ENCODE assay signal across 14 cellular contexts in genomic region chr4:94827481-94828110, GRCh38.
A peak's percentile ranks its signal among the peaks of the same experiment; 100 is the strongest.
DNase-seq lines count a peak whose midpoint lies in the region; ATAC-seq and TF ChIP-seq lines count a peak whose summit lies in the region.
"Had no signal": no experiment of that assay in that cellular context is flagged by ENCODE, and none has a peak within 500 bp of the region (broad histone marks: within the 10 kb centered on the region; RNA-seq: fewer than 3 reads in every experiment).

No MANE protein-coding gene starts in this region.

- CTCF ChIA-PET in RWPE1 (lab: Yijun Ruan, JAX) = interaction anchor here (0.6 to 0.7 kb wide), 2 partner anchors 49 to 584 kb away, joined by 3 to 6 read pairs; no protein-coding TSS in a partner anchor

- WGBS in GM23248 (ENCODE audit: low coverage in 1 of 2, low lambda C conversion rate in 2 of 2, missing lambda C conversion rate in 2 of 2), 2 experiments = 0 to 2% methylated on average over 5 of the region's 5 CpGs

- intact Hi-C loops in posterior vena cava (cut with DNase I) = no loop called here

- peak overlapping the region; percentile 52 for H3K9ac ChIP-seq in GM23248

- TF ChIP-seq CTCF in RWPE1 (conservative IDR thresholded peaks at IDR 0.05; ENCODE audit: low read depth) = no peak
- no peak for TF ChIP-seq CTCF in fibroblast of mammary gland (conservative IDR thresholded peaks at IDR 0.05; ENCODE audit: control insufficient read depth, insufficient read depth, low read depth, low read length)
- TF ChIP-seq CTCF in retinal pigment epithelial cell (conservative IDR thresholded peaks at IDR 0.05; ENCODE audit: low read depth, low read length) = no peak

- POLR2A ChIA-PET in RWPE1 (lab: Yijun Ruan, JAX; ENCODE audit: low non-redundant PET) = no interaction called here

- no peaks in the 10 kb centered on the region for H3K9me3 ChIP-seq in GM23248 (ENCODE audit: low read depth)
- H3K9me3 ChIP-seq: mucosa of descending colon, thyroid gland had no signal

- H3K79me2 ChIP-seq in GM23248 (ENCODE audit: insufficient read depth) = no peaks in the 10 kb centered on the region

- H2AFZ ChIP-seq in GM23248 = peak overlapping the region; percentile 47; the same call in 1 of the 2 replicates

- peak overlapping the region; percentile 86 for H3K4me2 ChIP-seq in GM23248 (ENCODE audit: unreplicated experiment)

- in situ Hi-C loops in GM23248 (cut with MboI) = no loop called here

- H3F3A ChIP-seq in GM23248 (ENCODE audit: insufficient read depth) = 0 out of 2 replicates have a peak, but pooled peaks cover 4% of the 10 kb centered on the region

- no peaks in the 10 kb centered on the region for H3K27me3 ChIP-seq in GM23248 (replicated peaks; ENCODE audit: insufficient read depth)
- H3K27me3 ChIP-seq: thyroid gland had no signal

- no peaks in the 10 kb centered on the region for H3K36me3 ChIP-seq in GM23248 (ENCODE audit: low read depth)
- H3K36me3 ChIP-seq: thyroid gland had no signal

- H3K4me1 ChIP-seq in GM23248 (ENCODE audit: insufficient read depth) = peaks cover 25% of the 10 kb centered on the region
- H3K4me1 ChIP-seq: thyroid gland had no signal

- no peaks in the 10 kb centered on the region for H3K9me2 ChIP-seq in GM23248 (ENCODE audit: insufficient read depth)

- no peak for ATAC-seq in HG02759 (IDR thresholded peaks at IDR 0.05; ENCODE audit: unreplicated experiment)
- ATAC-seq: mucosa of descending colon had no signal

- DNase-seq in GM23248 = peak; percentile 90
- peak; percentile 70 for DNase-seq in RWPE1 (ENCODE audit: low spot score)
- DNase-seq in fibroblast of mammary gland (ENCODE audit: low read depth) = peak; percentile 91
- DNase-seq in retinal pigment epithelial cell (ENCODE audit: low read depth) = peak; percentile 26
- DNase-seq in NCI-H2196 (lab: John Stamatoyannopoulos, UW; ENCODE audit: unreplicated experiment) = no peak
- DNase-seq in NCI-H187 treated with DMSO at 0.1 percent for 48 hours (lab: John Stamatoyannopoulos, UW) = no peak
- no peak for DNase-seq in posterior vena cava (ENCODE audit: low spot score)
- DNase-seq: activated CD4-positive, CD25-positive, alpha-beta regulatory T cell; activated naive CD4-positive, alpha-beta T cell treated with Interleukin-2 at 50 U/mL for 16 hours; Kasumi-1; mucosa of descending colon; stimulated activated CD4-positive, alpha-beta T cell treated with anti-CD3 and anti-CD28 coated beads, Interleukin-4, amount 100 ng/mL, for 4 hours; thyroid gland had no signal

- H3K27ac ChIP-seq in GM23248 (peak overlapping the region; percentile 62), RWPE1 (no peak overlapping the region)
- H3K27ac ChIP-seq: thyroid gland had no signal

- H3K4me3 ChIP-seq in GM23248 (peak overlapping the region; percentile 58), fibroblast of mammary gland (ENCODE audit: control insufficient read depth, low read depth, low read length) (peak overlapping the region; percentile 21), retinal pigment epithelial cell (ENCODE audit: low read length) (no peak overlapping the region)
- H3K4me3 ChIP-seq: mucosa of descending colon, thyroid gland had no signal

- H4K20me1 ChIP-seq in GM23248 (ENCODE audit: insufficient read depth) = no peaks in the 10 kb centered on the region

Comparison
In these comparisons a context has a peak if more than half of its experiments do, and no peak if none do; other contexts are left out.
1. DNase-seq: peak in GM23248 (single experiment), RWPE1 (single experiment), fibroblast of mammary gland (single experiment) and retinal pigment epithelial cell (single experiment); none in NCI-H2196 (single experiment), NCI-H187 treated with DMSO at 0.1 percent for 48 hours (single experiment) and posterior vena cava (single experiment).